33 cellular contexts compared by ENCODE assay signal in genomic region chr10:131872011-131872836, GRCh38.
"Had no signal": no experiment of that assay in that cellular context is flagged by ENCODE, and none has a peak within 500 bp of the region (broad histone marks: within the 10 kb centered on the region; RNA-seq: fewer than 3 reads in every experiment).

No MANE protein-coding gene starts in this region.

- H3K36me3 ChIP-seq: ascending aorta, Peyer's patch, SJSA1 had no signal

- H3K27me3 ChIP-seq: ascending aorta, Peyer's patch had no signal

- H3K4me3 ChIP-seq: ascending aorta, Peyer's patch, SJSA1 had no signal

- H3K27ac Mint-ChIP-seq: activated CD4-positive, alpha-beta T cell treated with anti-CD3 and anti-CD28 coated beads for 36 hours; activated CD4-positive, alpha-beta T cell treated with anti-CD3 and anti-CD28 coated beads, Interleukin-2, amount 10 ng/mL, durations not matched to agents 7 days and 5 days; activated naive CD8-positive, alpha-beta T cell treated with anti-CD3 and anti-CD28 coated beads, Interleukin-2, amount 10 ng/mL, durations not matched to agents 7 days and 5 days; activated T-helper 1 cell treated with anti-CD3 and anti-CD28 coated beads, Interleukin-12 subunit alpha, Interleukin-12 subunit beta, Interleukin-2, Interleukin-4 antibody, amounts not matched to agents 30 ng/mL and 10 ng/mL and 1 ng/mL, durations not matched to agents 14 hours and 24 hours and 36 hours; T-helper 1 cell treated with Interleukin-12 subunit alpha and Interleukin-12 subunit beta and Interleukin-4 antibody, amounts not matched to agents 30 μg/mL and 1 μg/mL, for 36 hours; T-helper 2 cell treated with Interferon-gamma antibody and Interleukin-4, amounts not matched to agents 5 μg/mL and 100 μg/mL, for 36 hours; WTC11 had no signal

- H3K9me3 ChIP-seq: ascending aorta, Peyer's patch, SJSA1, SK-N-SH had no signal

- H3K36me3 Mint-ChIP-seq: activated naive CD8-positive, alpha-beta T cell treated with anti-CD3 and anti-CD28 coated beads, Interleukin-2, amount 10 ng/mL, durations not matched to agents 7 days and 5 days had no signal

- FAIRE-seq: TTC549 had no signal

- H3K9me3 Mint-ChIP-seq: activated CD4-positive, alpha-beta T cell treated with anti-CD3 and anti-CD28 coated beads, Interleukin-2, amount 10 ng/mL, durations not matched to agents 7 days and 5 days; activated naive CD8-positive, alpha-beta T cell treated with anti-CD3 and anti-CD28 coated beads, Interleukin-2, amount 10 ng/mL, durations not matched to agents 7 days and 5 days; activated T-cell treated with anti-CD3 and anti-CD28 coated beads, Interleukin-2, amount 50 U/mL, for 4 hours; activated T-helper 1 cell treated with anti-CD3 and anti-CD28 coated beads, Interleukin-12 subunit alpha, Interleukin-12 subunit beta, Interleukin-2, Interleukin-4 antibody, amounts not matched to agents 30 ng/mL and 10 ng/mL and 1 ng/mL, durations not matched to agents 14 hours and 24 hours and 36 hours; T-helper 1 cell treated with Interleukin-12 subunit alpha and Interleukin-12 subunit beta and Interleukin-4 antibody, amounts not matched to agents 30 μg/mL and 1 μg/mL, for 36 hours; T-helper 2 cell treated with Interferon-gamma antibody and Interleukin-4, amounts not matched to agents 5 μg/mL and 100 μg/mL, for 36 hours had no signal

- H3K4me2 ChIP-seq: KMS-11, SK-N-SH had no signal

- H3K27ac ChIP-seq: ascending aorta, KMS-11, Peyer's patch, SJSA1 had no signal

- ATAC-seq: activated CD4-positive, alpha-beta T cell treated with anti-CD3 and anti-CD28 coated beads for 36 hours; activated CD4-positive, CD25-positive, alpha-beta regulatory T cell treated with anti-CD3 and anti-CD28 coated beads, Interleukin-2, amount 50 U/mL, for 24 hours; activated T-cell treated with anti-CD3 and anti-CD28 coated beads, Interleukin-2, amount 50 U/mL, for 4 hours had no signal

- H3K4me3 Mint-ChIP-seq: activated CD4-positive, alpha-beta T cell treated with anti-CD3 and anti-CD28 coated beads for 36 hours; activated CD4-positive, alpha-beta T cell treated with anti-CD3 and anti-CD28 coated beads, Interleukin-2, amount 10 ng/mL, durations not matched to agents 7 days and 5 days; activated naive CD8-positive, alpha-beta T cell treated with anti-CD3 and anti-CD28 coated beads, Interleukin-2, amount 10 ng/mL, durations not matched to agents 7 days and 5 days; activated T-cell treated with anti-CD3 and anti-CD28 coated beads, Interleukin-2, amount 50 U/mL, for 4 hours; activated T-helper 1 cell treated with anti-CD3 and anti-CD28 coated beads, Interleukin-12 subunit alpha, Interleukin-12 subunit beta, Interleukin-2, Interleukin-4 antibody, amounts not matched to agents 30 ng/mL and 10 ng/mL and 1 ng/mL, durations not matched to agents 14 hours and 24 hours and 36 hours; T-helper 1 cell treated with Interleukin-12 subunit alpha and Interleukin-12 subunit beta and Interleukin-4 antibody, amounts not matched to agents 30 μg/mL and 1 μg/mL, for 36 hours; T-helper 2 cell treated with Interferon-gamma antibody and Interleukin-4, amounts not matched to agents 5 μg/mL and 100 μg/mL, for 36 hours; WTC11 had no signal

- H3K9ac ChIP-seq: KMS-11, SK-N-SH had no signal

- H3K4me1 Mint-ChIP-seq: activated CD4-positive, alpha-beta T cell treated with anti-CD3 and anti-CD28 coated beads for 36 hours had no signal

- H3K4me1 ChIP-seq: ascending aorta, SJSA1 had no signal

- DNase-seq: activated CD4-positive, alpha-beta T cell treated with anti-CD3 and anti-CD28 coated beads for 36 hours; activated CD4-positive, alpha-beta T cell treated with anti-CD3 and anti-CD28 coated beads, Interleukin-2, amount 10 ng/mL, durations not matched to agents 7 days and 5 days; activated CD4-positive, alpha-beta T cell treated with anti-CD3 and anti-CD28 coated beads, Interleukin-2, amount 50 U/mL, for 48 hours; activated CD8-positive, alpha-beta memory T cell treated with anti-CD3 and anti-CD28 coated beads, Interleukin-2, amount 50 U/mL, for 4 hours; activated naive CD4-positive, alpha-beta T cell; activated naive CD4-positive, alpha-beta T cell treated with anti-CD3 and anti-CD28 coated beads, Interleukin-2, amount 50 U/mL, for 16 hours; activated naive CD8-positive, alpha-beta T cell treated with anti-CD3 and anti-CD28 coated beads, Interleukin-2, amount 10 ng/mL, durations not matched to agents 7 days and 5 days; activated T-cell treated with anti-CD3 and anti-CD28 coated beads for 4 hours; activated T-cell treated with anti-CD3 and anti-CD28 coated beads, Interleukin-2, amount 50 U/mL, for 4 hours; amygdala; MM.1S; MV-4-11; NCI-H1092; NCI-H1436 treated with DMSO at 0.1 percent for 48 hours; NCI-H1694 treated with DMSO at 0.1 percent for 48 hours; NCI-H2029; NCI-H2107; NCI-H2171; NCI-H748 treated with DMSO at 0.1 percent for 48 hours; NK-92 treated with Interleukin-12 subunit alpha and Interleukin-12 subunit beta, amount 100 ng/mL, for 24 hours; RPMI8226; SHP77 treated with DMSO at 0.1 percent for 48 hours; SK-N-SH had no signal
